ENCODE assay signal across 8 cellular contexts in genomic region chr2:68158134-68158447, GRCh38. TPM values are rescaled to one million over a fixed set of nuclear protein-coding genes. Genes with fewer than 3 reads are reported as not detected.
DNase-seq lines count a peak whose midpoint lies in the region; ATAC-seq and TF ChIP-seq lines count a peak whose summit lies in the region.

No MANE protein-coding gene starts in this region.

- peak overlapping the region; percentile 69 for H3K4me2 ChIP-seq in fibroblast of lung (ENCODE audit: extremely low read depth, insufficient read depth, low read length)

- H3K36me3 ChIP-seq in SJCRH30 (peaks cover 33% of the 10 kb centered on the region), fibroblast of lung (ENCODE audit: control insufficient read depth, insufficient read depth, low read length) (no peaks in the 10 kb centered on the region), rectal smooth muscle tissue (ENCODE audit: control insufficient read depth, insufficient read depth, low read length) (peaks cover 5% of the 10 kb centered on the region)

- H3K4me3 ChIP-seq in GM08714 (ENCODE audit: low read length): peak overlapping the region; percentile 93
- peak overlapping the region; percentile 82 for H3K4me3 ChIP-seq in SJCRH30
- peak overlapping the region; percentile 64 to 97 (median 72) for H3K4me3 ChIP-seq in fibroblast of lung (replicated peaks in 1 of 4; ENCODE audit: control extremely low read depth in 1 of 4, insufficient read depth in 1 of 4, low read depth in 3 of 4, low read length in 4 of 4)
- H3K4me3 ChIP-seq in rectal smooth muscle tissue (ENCODE audit: low read length): peak overlapping the region; percentile 85

- H3K9ac ChIP-seq in fibroblast of lung (ENCODE audit: insufficient read depth, low read length) (peak overlapping the region; percentile 79), rectal smooth muscle tissue (ENCODE audit: low read length) (peak overlapping the region; percentile 74)

- peaks cover 34% of the 10 kb centered on the region for H3K79me2 ChIP-seq in fibroblast of lung (ENCODE audit: control insufficient read depth, insufficient read depth, low read length)

- H4K20me1 ChIP-seq in fibroblast of lung (ENCODE audit: control insufficient read depth, extremely low read depth, insufficient read depth, low read length): no peaks in the 10 kb centered on the region

- peak overlapping the region; percentile 18 for H2AFZ ChIP-seq in fibroblast of lung (ENCODE audit: low read length)

- H3K9me3 ChIP-seq in SJCRH30 (replicated peaks) (no peaks in the 10 kb centered on the region), fibroblast of lung (ENCODE audit: control insufficient read depth, insufficient read depth, low read depth, low read length) (no peaks in the 10 kb centered on the region)

- DNase-seq in SJCRH30: no peak
- DNase-seq in fibroblast of lung (ENCODE audit: low read depth in 2 of 2): peak; percentile 1 to 12
- DNase-seq in amniotic stem cell (lab: John Stamatoyannopoulos, UW): no peak
- DNase-seq in NAMALWA (ENCODE audit: low spot score): no peak

- TF ChIP-seq CTCF in fibroblast of lung (conservative IDR thresholded peaks at IDR 0.05 in 1 of 2, IDR thresholded peaks at IDR 0.05 in 1 of 2; ENCODE audit: low read depth in 1 of 2, low read length in 2 of 2): no peak

- H3K4me1 ChIP-seq in SJCRH30 (no peaks in the 10 kb centered on the region), fibroblast of lung (ENCODE audit: control insufficient read depth, extremely low read depth, insufficient read depth, low read length) (no peaks in the 10 kb centered on the region), rectal smooth muscle tissue (ENCODE audit: control insufficient read depth, insufficient read depth, low read length) (peaks cover 19% of the 10 kb centered on the region)

- peak overlapping the region; percentile 98 for H3K27ac ChIP-seq in SJCRH30
- peak overlapping the region; percentile 90 for H3K27ac ChIP-seq in fibroblast of lung (ENCODE audit: insufficient read depth, low read length)
- peak overlapping the region; percentile 97 for H3K27ac ChIP-seq in rectal smooth muscle tissue (ENCODE audit: low read depth, low read length)

- ATAC-seq in GM19455 (IDR thresholded peaks at IDR 0.05; ENCODE audit: unreplicated experiment) (no peak), HG03565 (IDR thresholded peaks at IDR 0.05; ENCODE audit: unreplicated experiment) (no peak)

- H3K27me3 ChIP-seq in SJCRH30: no peaks in the 10 kb centered on the region
- no peaks in the 10 kb centered on the region for H3K27me3 ChIP-seq in fibroblast of lung (ENCODE audit: control insufficient read depth, insufficient read depth, low read length)
- H3K27me3 ChIP-seq in rectal smooth muscle tissue (ENCODE audit: control insufficient read depth, insufficient read depth, low read length): no peaks in the 10 kb centered on the region

RNA-seq across cellular contexts. Expression of gene PNO1, which starts 0.4 kb away (rescaled TPM):
- 48.8 and 50.3 TPM in 2 replicates for total RNA-seq in SJCRH30 (2014; rRNA removed; shearing (Covaris generic))
- 12.9 and 14.4 TPM in 2 replicates for total RNA-seq in fibroblast of lung
- polyA plus RNA-seq in fibroblast of lung: 13.4 and 18.1 TPM in 2 replicates
- 12.1 and 16.4 TPM in 2 replicates for polyA plus RNA-seq in fibroblast of lung (2012)
- 2.6 and 3.5 TPM in 2 replicates for polyA minus RNA-seq in fibroblast of lung (ENCODE audit: low replicate concordance)

Comparison
In these comparisons a context has a peak if more than half of its experiments do, and no peak if none do; other contexts are left out.
1. DNase-seq: peak in fibroblast of lung (2 of 2); none in SJCRH30 (0 of 2), amniotic stem cell (single experiment) and NAMALWA (single experiment).
2. Peak in every context shown above with its lines, with median percentiles within 50 percentile points of each other: H3K4me3 ChIP-seq and H3K27ac ChIP-seq.